ENCODE assay signal across 1 cellular context in the genomic region with DNA sequence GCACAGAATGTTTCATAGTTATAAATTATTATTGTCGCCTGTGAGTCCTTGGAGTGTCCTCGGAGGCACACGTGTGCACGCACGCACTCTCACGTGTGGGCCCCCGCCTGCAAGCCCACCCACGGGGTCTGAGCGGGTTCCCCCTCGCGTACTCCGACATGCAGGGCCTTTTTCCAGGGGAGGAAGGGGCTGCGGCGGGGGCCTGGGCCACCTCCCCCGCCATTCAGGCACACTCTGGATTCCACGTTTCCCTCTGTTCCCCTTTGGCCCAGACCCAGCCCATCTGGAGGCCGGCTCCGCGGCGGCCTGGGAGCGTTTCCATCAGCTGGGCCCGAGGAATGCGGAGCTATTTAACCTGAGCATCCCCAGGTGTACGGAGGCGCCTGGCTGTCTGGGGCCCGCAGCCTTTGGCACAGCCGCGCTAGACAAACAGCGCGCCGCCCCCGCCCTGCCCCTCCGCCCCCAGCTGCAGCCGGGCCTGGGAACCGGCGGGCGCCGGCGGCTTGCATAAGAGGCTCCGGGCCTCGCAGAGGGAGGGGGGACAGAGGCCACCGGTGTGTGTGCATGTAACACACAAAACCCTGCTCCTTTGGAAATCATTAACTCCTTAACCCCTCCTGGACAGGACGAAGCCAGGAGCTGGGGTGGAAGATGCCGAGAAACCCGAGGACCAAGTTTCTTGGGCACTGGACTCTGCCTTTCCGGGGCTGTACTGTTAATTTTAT.
TF ChIP-seq lines count a peak whose summit lies in the region.

No MANE protein-coding gene starts in this region.

TF ChIP-seq in HepG2, 621 proteins besides CTCF, POLR2A, EP300 and RAD21 (continued from another document and continues in another):
- TF ChIP-seq GRHL1 (CRISPR knock-in tag; conservative IDR thresholded peaks at IDR 0.05) (no peak; the same call in 1 of the 2 replicates), SNAPC2 (CRISPR knock-in tag; IDR thresholded peaks at IDR 0.05) (peak; percentile 95; the same call in 1 of the 2 replicates), ZBTB1 (CRISPR knock-in tag; IDR thresholded peaks at IDR 0.05; ENCODE audit: borderline replicate concordance) (no peak; the same call in 1 of the 2 replicates), CBX1 (IDR thresholded peaks at IDR 0.05; ENCODE audit: low read depth) (peak; percentile 53), ZNF607 (CRISPR knock-in tag; IDR thresholded peaks at IDR 0.05; ENCODE audit: borderline replicate concordance) (peak; percentile 86), THYN1 (CRISPR knock-in tag; IDR thresholded peaks at IDR 0.05; ENCODE audit: borderline replicate concordance, low read depth) (no peak), TSC22D2 (CRISPR knock-in tag; IDR thresholded peaks at IDR 0.05; ENCODE audit: borderline replicate concordance) (peak; percentile 80; the same call in 1 of the 2 replicates), HDAC2 (CRISPR knock-in tag; IDR thresholded peaks at IDR 0.05) (peak; percentile 100), GATAD1 (CRISPR knock-in tag; IDR thresholded peaks at IDR 0.05) (peak; percentile 83), HHEX (CRISPR knock-in tag; IDR thresholded peaks at IDR 0.05) (peak; percentile 79), NFIC (IDR thresholded peaks at IDR 0.05; ENCODE audit: low read length) (no peak), ZBTB39 (CRISPR knock-in tag; IDR thresholded peaks at IDR 0.05) (peak; percentile 99), FOXC1 (CRISPR knock-in tag; IDR thresholded peaks at IDR 0.05; ENCODE audit: borderline replicate concordance) (peak; percentile 93), SPEN (CRISPR knock-in tag; IDR thresholded peaks at IDR 0.05; ENCODE audit: low read depth) (peak; percentile 100; the same call in 1 of the 2 replicates), RBM39 (IDR thresholded peaks at IDR 0.05; ENCODE audit: low read depth, low read length, poor library complexity, severe bottlenecking) (peak; percentile 99), IKZF4 (CRISPR knock-in tag; IDR thresholded peaks at IDR 0.05; ENCODE audit: borderline replicate concordance, low read depth, not compliant biosample characterization) (peak; percentile 95), MIER2 (CRISPR knock-in tag; IDR thresholded peaks at IDR 0.05) (peak; percentile 91), KLF12 (CRISPR knock-in tag; IDR thresholded peaks at IDR 0.05; ENCODE audit: borderline replicate concordance) (peak; percentile 99), ZFP36L2 (CRISPR knock-in tag; IDR thresholded peaks at IDR 0.05) (0 out of 2 replicates have a peak, but pooled peaks have one; percentile 55), IKZF1 (IDR thresholded peaks at IDR 0.05) (no peak), CC2D1A (CRISPR knock-in tag; IDR thresholded peaks at IDR 0.05) (peak; percentile 92; the same call in 1 of the 2 replicates), WIZ (CRISPR knock-in tag; IDR thresholded peaks at IDR 0.05) (peak; percentile 83; the same call in 1 of the 2 replicates), ZNF354B (CRISPR knock-in tag; IDR thresholded peaks at IDR 0.05) (peak; percentile 93), YEATS2 (CRISPR knock-in tag; IDR thresholded peaks at IDR 0.05; ENCODE audit: borderline replicate concordance) (peak; percentile 90), THAP7 (CRISPR knock-in tag; IDR thresholded peaks at IDR 0.05) (no peak), ZMYM3 (CRISPR knock-in tag; IDR thresholded peaks at IDR 0.05) (peak; percentile 97), ATF7 (IDR thresholded peaks at IDR 0.05) (no peak), ATF7 (CRISPR knock-in tag; IDR thresholded peaks at IDR 0.05) (peak; percentile 99), SMC3 (IDR thresholded peaks at IDR 0.05; ENCODE audit: low read length) (no peak; the same call in 1 of the 2 replicates), NR3C1 (CRISPR knock-in tag; IDR thresholded peaks at IDR 0.05) (no peak), NFE2L1 (CRISPR knock-in tag; IDR thresholded peaks at IDR 0.05; ENCODE audit: borderline replicate concordance) (no peak), NR1H2 (CRISPR knock-in tag; IDR thresholded peaks at IDR 0.05; ENCODE audit: borderline replicate concordance, low read depth) (peak; percentile 95), MLLT10 (CRISPR knock-in tag; IDR thresholded peaks at IDR 0.05) (no peak), HNRNPK (IDR thresholded peaks at IDR 0.05; ENCODE audit: low read depth, low read length, poor library complexity, severe bottlenecking) (peak; percentile 100), RBM22 (optimal IDR thresholded peaks at IDR 0.05; ENCODE audit: low read length) (peak; percentile 4)
- TF ChIP-seq, protein P1, sequence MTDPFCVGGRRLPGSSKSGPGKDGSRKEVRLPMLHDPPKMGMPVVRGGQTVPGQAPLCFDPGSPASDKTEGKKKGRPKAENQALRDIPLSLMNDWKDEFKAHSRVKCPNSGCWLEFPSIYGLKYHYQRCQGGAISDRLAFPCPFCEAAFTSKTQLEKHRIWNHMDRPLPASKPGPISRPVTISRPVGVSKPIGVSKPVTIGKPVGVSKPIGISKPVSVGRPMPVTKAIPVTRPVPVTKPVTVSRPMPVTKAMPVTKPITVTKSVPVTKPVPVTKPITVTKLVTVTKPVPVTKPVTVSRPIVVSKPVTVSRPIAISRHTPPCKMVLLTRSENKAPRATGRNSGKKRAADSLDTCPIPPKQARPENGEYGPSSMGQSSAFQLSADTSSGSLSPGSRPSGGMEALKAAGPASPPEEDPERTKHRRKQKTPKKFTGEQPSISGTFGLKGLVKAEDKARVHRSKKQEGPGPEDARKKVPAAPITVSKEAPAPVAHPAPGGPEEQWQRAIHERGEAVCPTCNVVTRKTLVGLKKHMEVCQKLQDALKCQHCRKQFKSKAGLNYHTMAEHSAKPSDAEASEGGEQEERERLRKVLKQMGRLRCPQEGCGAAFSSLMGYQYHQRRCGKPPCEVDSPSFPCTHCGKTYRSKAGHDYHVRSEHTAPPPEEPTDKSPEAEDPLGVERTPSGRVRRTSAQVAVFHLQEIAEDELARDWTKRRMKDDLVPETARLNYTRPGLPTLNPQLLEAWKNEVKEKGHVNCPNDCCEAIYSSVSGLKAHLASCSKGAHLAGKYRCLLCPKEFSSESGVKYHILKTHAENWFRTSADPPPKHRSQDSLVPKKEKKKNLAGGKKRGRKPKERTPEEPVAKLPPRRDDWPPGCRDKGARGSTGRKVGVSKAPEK (CRISPR knock-in tag; IDR thresholded peaks at IDR 0.05; ENCODE audit: borderline replicate concordance), result peak; percentile 92
- TF ChIP-seq, protein P2, sequence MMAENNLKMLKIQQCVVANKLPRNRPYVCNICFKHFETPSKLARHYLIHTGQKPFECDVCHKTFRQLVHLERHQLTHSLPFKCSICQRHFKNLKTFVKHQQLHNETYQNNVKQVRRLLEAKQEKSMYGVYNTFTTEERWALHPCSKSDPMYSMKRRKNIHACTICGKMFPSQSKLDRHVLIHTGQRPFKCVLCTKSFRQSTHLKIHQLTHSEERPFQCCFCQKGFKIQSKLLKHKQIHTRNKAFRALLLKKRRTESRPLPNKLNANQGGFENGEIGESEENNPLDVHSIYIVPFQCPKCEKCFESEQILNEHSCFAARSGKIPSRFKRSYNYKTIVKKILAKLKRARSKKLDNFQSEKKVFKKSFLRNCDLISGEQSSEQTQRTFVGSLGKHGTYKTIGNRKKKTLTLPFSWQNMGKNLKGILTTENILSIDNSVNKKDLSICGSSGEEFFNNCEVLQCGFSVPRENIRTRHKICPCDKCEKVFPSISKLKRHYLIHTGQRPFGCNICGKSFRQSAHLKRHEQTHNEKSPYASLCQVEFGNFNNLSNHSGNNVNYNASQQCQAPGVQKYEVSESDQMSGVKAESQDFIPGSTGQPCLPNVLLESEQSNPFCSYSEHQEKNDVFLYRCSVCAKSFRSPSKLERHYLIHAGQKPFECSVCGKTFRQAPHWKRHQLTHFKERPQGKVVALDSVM (CRISPR knock-in tag; IDR thresholded peaks at IDR 0.05), result peak; percentile 96
- TF ChIP-seq, protein P3, sequence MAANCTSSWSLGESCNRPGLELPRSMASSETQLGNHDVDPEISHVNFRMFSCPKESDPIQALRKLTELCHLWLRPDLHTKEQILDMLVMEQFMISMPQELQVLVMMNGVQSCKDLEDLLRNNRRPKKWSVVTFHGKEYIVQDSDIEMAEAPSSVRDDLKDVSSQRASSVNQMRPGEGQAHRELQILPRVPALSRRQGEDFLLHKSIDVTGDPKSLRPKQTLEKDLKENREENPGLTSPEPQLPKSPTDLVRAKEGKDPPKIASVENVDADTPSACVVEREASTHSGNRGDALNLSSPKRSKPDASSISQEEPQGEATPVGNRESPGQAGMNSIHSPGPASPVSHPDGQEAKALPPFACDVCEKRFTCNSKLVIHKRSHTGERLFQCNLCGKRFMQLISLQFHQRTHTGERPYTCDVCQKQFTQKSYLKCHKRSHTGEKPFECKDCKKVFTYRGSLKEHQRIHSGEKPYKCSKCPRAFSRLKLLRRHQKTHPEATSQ (CRISPR knock-in tag; IDR thresholded peaks at IDR 0.05; ENCODE audit: borderline replicate concordance), result peak; percentile 98
- TF ChIP-seq, protein P4, sequence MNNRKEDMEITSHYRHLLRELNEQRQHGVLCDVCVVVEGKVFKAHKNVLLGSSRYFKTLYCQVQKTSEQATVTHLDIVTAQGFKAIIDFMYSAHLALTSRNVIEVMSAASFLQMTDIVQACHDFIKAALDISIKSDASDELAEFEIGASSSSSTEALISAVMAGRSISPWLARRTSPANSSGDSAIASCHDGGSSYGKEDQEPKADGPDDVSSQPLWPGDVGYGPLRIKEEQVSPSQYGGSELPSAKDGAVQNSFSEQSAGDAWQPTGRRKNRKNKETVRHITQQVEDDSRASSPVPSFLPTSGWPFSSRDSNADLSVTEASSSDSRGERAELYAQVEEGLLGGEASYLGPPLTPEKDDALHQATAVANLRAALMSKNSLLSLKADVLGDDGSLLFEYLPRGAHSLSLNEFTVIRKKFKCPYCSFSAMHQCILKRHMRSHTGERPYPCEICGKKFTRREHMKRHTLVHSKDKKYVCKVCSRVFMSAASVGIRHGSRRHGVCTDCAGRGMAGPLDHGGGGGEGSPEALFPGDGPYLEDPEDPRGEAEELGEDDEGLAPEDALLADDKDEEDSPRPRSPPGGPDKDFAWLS (CRISPR knock-in tag; IDR thresholded peaks at IDR 0.05; ENCODE audit: borderline replicate concordance), result peak; percentile 94; the same call in 1 of the 2 replicates
- TF ChIP-seq, protein P5, sequence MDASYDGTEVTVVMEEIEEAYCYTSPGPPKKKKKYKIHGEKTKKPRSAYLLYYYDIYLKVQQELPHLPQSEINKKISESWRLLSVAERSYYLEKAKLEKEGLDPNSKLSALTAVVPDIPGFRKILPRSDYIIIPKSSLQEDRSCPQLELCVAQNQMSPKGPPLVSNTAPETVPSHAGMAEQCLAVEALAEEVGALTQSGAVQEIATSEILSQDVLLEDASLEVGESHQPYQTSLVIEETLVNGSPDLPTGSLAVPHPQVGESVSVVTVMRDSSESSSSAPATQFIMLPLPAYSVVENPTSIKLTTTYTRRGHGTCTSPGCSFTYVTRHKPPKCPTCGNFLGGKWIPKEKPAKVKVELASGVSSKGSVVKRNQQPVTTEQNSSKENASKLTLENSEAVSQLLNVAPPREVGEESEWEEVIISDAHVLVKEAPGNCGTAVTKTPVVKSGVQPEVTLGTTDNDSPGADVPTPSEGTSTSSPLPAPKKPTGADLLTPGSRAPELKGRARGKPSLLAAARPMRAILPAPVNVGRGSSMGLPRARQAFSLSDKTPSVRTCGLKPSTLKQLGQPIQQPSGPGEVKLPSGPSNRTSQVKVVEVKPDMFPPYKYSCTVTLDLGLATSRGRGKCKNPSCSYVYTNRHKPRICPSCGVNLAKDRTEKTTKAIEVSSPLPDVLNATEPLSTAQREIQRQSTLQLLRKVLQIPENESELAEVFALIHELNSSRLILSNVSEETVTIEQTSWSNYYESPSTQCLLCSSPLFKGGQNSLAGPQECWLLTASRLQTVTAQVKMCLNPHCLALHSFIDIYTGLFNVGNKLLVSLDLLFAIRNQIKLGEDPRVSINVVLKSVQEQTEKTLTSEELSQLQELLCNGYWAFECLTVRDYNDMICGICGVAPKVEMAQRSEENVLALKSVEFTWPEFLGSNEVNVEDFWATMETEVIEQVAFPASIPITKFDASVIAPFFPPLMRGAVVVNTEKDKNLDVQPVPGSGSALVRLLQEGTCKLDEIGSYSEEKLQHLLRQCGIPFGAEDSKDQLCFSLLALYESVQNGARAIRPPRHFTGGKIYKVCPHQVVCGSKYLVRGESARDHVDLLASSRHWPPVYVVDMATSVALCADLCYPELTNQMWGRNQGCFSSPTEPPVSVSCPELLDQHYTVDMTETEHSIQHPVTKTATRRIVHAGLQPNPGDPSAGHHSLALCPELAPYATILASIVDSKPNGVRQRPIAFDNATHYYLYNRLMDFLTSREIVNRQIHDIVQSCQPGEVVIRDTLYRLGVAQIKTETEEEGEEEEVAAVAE (CRISPR knock-in tag; IDR thresholded peaks at IDR 0.05; ENCODE audit: borderline replicate concordance), result peak; percentile 72; the same call in 1 of the 2 replicates
